8 cellular contexts compared by ENCODE assay signal in the genomic region with DNA sequence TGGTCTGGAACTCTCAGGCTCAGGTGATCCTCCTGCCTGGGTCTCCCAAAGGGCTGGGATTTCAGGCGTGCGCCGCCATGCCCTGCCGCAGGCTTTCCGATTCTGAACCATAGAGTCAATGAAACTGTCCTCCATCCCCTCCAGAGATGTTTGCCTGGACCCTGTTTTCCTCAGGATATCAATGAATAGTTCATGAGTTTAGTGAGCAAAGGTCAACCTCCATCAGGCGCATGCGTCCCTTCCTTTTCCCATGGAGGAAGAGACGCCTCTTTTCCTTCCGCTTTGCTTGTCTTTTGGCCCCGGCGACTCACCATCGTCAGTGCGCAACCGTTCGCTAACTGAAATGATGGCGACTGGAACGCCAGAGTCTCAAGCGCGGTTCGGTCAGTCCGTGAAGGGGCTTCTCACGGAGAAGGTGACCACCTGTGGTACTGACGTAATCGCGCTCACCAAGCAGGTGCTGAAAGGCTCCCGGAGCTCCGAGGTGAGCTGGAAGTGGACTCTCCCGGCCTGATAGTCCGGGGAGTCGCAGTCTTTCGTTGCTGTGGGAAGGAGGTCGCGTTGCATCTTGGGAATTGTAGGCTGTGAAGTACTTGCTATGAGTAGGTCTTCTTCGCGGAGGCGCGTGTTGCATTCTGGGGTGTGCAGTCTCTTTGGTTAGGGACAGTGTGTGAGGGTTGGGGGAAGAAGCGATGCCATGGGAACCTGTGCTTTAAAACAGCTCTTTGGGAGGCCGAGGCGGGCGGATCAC. TPM values are rescaled to one million over a fixed set of nuclear protein-coding genes. Genes with fewer than 3 reads are reported as not detected.
A peak's percentile ranks its signal among the peaks of the same experiment; 100 is the strongest.
DNase-seq lines count a peak whose midpoint lies in the region; ATAC-seq, FAIRE-seq and TF ChIP-seq lines count a peak whose summit lies in the region.

A gene with protein sequence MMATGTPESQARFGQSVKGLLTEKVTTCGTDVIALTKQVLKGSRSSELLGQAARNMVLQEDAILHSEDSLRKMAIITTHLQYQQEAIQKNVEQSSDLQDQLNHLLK (plus strand): TSS at position 316 of the 751 bp plus-strand sequence. CDS start 28 bp downstream, at position 344.

- no peaks in the 10 kb centered on the region for H3K9me3 ChIP-seq in endodermal cell (ENCODE audit: control insufficient read depth, low read length)

- no peaks in the 10 kb centered on the region for H3K36me3 Mint-ChIP-seq in endodermal cell (ENCODE audit: low read depth)

- 10 to 14% methylated on average over 23 to 38 of the region's 41 CpGs for WGBS in endodermal cell (ENCODE audit: insufficient coverage in 1 of 2, insufficient read length in 1 of 2), 2 experiments

- H3K4me1 ChIP-seq in endodermal cell (ENCODE audit: control insufficient read depth, insufficient read depth, low read length), result no peaks in the 10 kb centered on the region

- FAIRE-seq in HTR-8/SVneo (lab: Jason Lieb, UNC), result peak; percentile 59

- H3K9ac ChIP-seq in endodermal cell (ENCODE audit: extremely low read depth, low read length, poor library complexity, severe bottlenecking), result peak within 1 kb of the TSS; percentile 84

- ATAC-seq in GM21367 (IDR thresholded peaks at IDR 0.05; ENCODE audit: unreplicated experiment), result peak; percentile 91

- H3K27me3 Mint-ChIP-seq in endodermal cell (ENCODE audit: insufficient read depth), result no peaks in the 10 kb centered on the region

- H3K27ac ChIP-seq in endodermal cell (ENCODE audit: low read depth, low read length), result peak within 1 kb of the TSS; percentile 36

- H3K27ac Mint-ChIP-seq in endodermal cell, result peak within 1 kb of the TSS; percentile 99

- TF ChIP-seq CTCF in endodermal cell (conservative IDR thresholded peaks at IDR 0.05), result no peak

- DNase-seq in COLO829 (ENCODE audit: low spot score) (peak; percentile 74), HTR-8/SVneo (ENCODE audit: insufficient read length, low spot score) (peak; percentile 94), NOMO-1 treated with dmso at 0.1 percent for 144 hours (lab: John Stamatoyannopoulos, UW; ENCODE audit: unreplicated experiment) (peak; percentile 94), endodermal cell (peak; percentile 98), mesenteric fat pad (ENCODE audit: low spot score) (peak; percentile 92)
- DNase-seq in activated CD8-positive, alpha-beta memory T cell treated with anti-CD3 and anti-CD28 coated beads, Interleukin-2, amount 50 U/mL, for 1 hour (ENCODE audit: extremely low read depth), result peak; percentile 74
- peak; percentile 52 for DNase-seq in stimulated activated CD8-positive, alpha-beta memory T cell treated with anti-CD3 and anti-CD28 coated beads, Interleukin-15, amount 100 ng/mL, for 24 hours (ENCODE audit: low read depth)

- H3K4me3 Mint-ChIP-seq in endodermal cell, result peak within 1 kb of the TSS; percentile 91

- H3K36me3 ChIP-seq in endodermal cell (ENCODE audit: control insufficient read depth, insufficient read depth, low read length), result no peaks in the 10 kb centered on the region

- H3K4me3 ChIP-seq in endodermal cell (ENCODE audit: low read length), result peak within 1 kb of the TSS; percentile 87

- no peaks in the 10 kb centered on the region for H3K9me3 Mint-ChIP-seq in endodermal cell

- no peaks in the 10 kb centered on the region for H3K27me3 ChIP-seq in endodermal cell (ENCODE audit: control insufficient read depth, insufficient read depth, low read length, poor library complexity, severe bottlenecking)

- peaks cover 4% of the 10 kb centered on the region for H3K4me1 Mint-ChIP-seq in endodermal cell

RNA-seq across cellular contexts. Expression of the gene that starts here (rescaled TPM):
- total RNA-seq in endodermal cell (1 to 10 TPM; 5.0 to 5.7 TPM), mesenteric fat pad (25.7 TPM)
- 16.1 TPM for polyA plus RNA-seq in endodermal cell (2013, experiment 1 of 2)
- polyA plus RNA-seq in endodermal cell (2013, experiment 2 of 2), result 15.2 TPM

Comparison
In these comparisons a context has a peak if more than half of its experiments do, and no peak if none do; other contexts are left out.
1. Peak in every context shown above with its lines: DNase-seq, ATAC-seq, H3K4me3 ChIP-seq and H3K27ac ChIP-seq.